In the genomic region with DNA sequence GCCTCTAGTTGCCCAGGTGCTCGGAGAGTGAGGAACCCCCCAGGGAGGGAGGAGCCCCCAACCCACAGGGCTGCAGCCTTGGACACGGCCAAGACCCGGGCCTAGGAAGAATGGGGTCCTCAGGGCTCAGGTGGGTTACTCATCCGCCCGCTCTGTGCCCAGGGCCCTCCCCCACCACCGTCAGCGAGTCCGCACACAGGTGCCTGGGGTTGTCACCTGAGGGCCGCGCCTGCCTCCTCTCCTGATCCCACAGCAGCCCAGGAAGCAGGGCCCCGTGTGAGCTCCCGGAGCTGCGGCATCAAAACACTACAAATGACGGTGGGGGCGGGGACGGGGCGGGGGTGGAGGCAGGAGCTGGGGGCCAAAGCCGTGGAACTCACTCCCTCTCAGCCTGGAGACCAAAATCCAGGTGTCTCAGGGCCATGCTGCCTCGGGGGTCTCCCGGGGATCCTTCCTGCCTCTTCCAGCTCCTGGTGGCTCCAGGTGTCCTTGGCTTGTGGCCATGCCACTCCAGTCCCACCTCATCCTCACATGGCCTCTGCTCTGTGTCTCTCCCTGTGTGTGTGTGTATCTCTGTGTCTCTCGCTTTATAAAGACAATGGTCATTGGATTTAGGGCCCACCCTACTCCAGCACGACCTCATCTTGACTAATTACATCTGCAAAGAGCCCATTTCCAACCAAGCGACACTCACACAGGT, we compare ENCODE assay signal across 1 cellular context.
A peak's percentile ranks its signal among the peaks of the same experiment; 100 is the strongest.
TF ChIP-seq lines count a peak whose summit lies in the region.

No MANE protein-coding gene starts in this region.

TF ChIP-seq in HepG2, 621 proteins besides CTCF, POLR2A, EP300 and RAD21:
- TF ChIP-seq, protein P1, sequence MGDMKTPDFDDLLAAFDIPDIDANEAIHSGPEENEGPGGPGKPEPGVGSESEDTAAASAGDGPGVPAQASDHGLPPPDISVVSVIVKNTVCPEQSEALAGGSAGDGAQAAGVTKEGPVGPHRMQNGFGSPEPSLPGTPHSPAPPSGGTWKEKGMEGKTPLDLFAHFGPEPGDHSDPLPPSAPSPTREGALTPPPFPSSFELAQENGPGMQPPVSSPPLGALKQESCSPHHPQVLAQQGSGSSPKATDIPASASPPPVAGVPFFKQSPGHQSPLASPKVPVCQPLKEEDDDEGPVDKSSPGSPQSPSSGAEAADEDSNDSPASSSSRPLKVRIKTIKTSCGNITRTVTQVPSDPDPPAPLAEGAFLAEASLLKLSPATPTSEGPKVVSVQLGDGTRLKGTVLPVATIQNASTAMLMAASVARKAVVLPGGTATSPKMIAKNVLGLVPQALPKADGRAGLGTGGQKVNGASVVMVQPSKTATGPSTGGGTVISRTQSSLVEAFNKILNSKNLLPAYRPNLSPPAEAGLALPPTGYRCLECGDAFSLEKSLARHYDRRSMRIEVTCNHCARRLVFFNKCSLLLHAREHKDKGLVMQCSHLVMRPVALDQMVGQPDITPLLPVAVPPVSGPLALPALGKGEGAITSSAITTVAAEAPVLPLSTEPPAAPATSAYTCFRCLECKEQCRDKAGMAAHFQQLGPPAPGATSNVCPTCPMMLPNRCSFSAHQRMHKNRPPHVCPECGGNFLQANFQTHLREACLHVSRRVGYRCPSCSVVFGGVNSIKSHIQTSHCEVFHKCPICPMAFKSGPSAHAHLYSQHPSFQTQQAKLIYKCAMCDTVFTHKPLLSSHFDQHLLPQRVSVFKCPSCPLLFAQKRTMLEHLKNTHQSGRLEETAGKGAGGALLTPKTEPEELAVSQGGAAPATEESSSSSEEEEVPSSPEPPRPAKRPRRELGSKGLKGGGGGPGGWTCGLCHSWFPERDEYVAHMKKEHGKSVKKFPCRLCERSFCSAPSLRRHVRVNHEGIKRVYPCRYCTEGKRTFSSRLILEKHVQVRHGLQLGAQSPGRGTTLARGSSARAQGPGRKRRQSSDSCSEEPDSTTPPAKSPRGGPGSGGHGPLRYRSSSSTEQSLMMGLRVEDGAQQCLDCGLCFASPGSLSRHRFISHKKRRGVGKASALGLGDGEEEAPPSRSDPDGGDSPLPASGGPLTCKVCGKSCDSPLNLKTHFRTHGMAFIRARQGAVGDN (CRISPR knock-in tag; IDR thresholded peaks at IDR 0.05), result 0 out of 2 replicates have a peak, but pooled peaks have one; percentile 2
